Comparison of ENCODE assay signal across 28 cellular contexts in the genomic region with DNA sequence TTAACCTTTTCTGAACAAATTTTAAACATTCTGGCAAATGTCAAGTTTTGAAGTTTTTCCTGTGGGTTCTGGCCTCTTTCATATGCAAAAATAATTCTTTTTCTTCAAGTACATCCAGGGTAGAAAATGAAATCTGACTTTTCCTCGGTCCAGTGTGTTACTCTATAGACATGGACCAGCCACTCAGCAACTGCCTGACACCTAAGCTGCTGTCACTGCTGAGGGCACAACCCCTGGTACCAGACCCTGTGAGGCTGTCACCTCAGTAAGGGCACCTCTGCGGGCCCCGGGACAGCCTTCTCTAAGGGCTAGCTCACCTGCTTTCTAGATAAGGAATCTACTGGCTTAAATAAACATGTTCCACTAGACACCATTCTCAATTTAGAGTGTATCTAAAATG. TPM values are rescaled to one million over a fixed set of nuclear protein-coding genes. Genes with fewer than 3 reads are reported as not detected.
DNase-seq lines count a peak whose midpoint lies in the region; ATAC-seq and TF ChIP-seq lines count a peak whose summit lies in the region.
"Had no signal": no experiment of that assay in that cellular context is flagged by ENCODE, and none has a peak within 500 bp of the region (broad histone marks: within the 10 kb centered on the region; RNA-seq: fewer than 3 reads in every experiment).

No MANE protein-coding gene starts in this region.

- no peak for TF ChIP-seq CTCF in CD4-positive, alpha-beta T cell (IDR thresholded peaks at IDR 0.05)

- intact Hi-C loops in CD4-positive, alpha-beta T cell (cut with DNase I, micrococcal nuclease) = no loop called here
- intact Hi-C loops in right cardiac atrium (cut with DNase I) = no loop called here

- no peak overlapping the region for H3K4me3 ChIP-seq in right cardiac atrium (ENCODE audit: low read length)
- H3K4me3 ChIP-seq: cardiac muscle cell, GM23338, left lung had no signal

- no peak for DNase-seq in CD4-positive, alpha-beta T cell
- DNase-seq in T-helper 17 cell = no peak
- DNase-seq in right cardiac atrium = peak in 2 of 3 donors; percentile 33 to 50
- no peak for DNase-seq in stimulated activated naive B cell treated with anti-CD40 and anti-IgM and Interleukin-4, amounts not matched to agents 10 μg/mL and 1 μg/mL and 100 μg/mL, for 72 hours
- no peak for DNase-seq in NCI-H1417 treated with DMSO at 0.1 percent for 48 hours (lab: John Stamatoyannopoulos, UW)
- no peak for DNase-seq in activated CD8-positive, alpha-beta memory T cell treated with anti-CD3 and anti-CD28 coated beads for 24 hours
- DNase-seq: activated CD8-positive, alpha-beta T cell treated with anti-CD3 and anti-CD28 coated beads, Interleukin-2, amount 10 ng/mL, durations not matched to agents 7 days and 5 days; activated naive CD8-positive, alpha-beta T cell treated with anti-CD3 and anti-CD28 coated beads, Interleukin-2, amount 10 ng/mL, durations not matched to agents 7 days and 5 days; CD8-positive, alpha-beta memory T cell; effector CD8-positive, alpha-beta T cell; EL; HFFc6; left lung; NCI-H1092 treated with DMSO at 0.1 percent for 48 hours; NCI-H1930; NCI-H2171 treated with DMSO at 0.1 percent for 48 hours; NCI-H510A; stimulated activated CD4-positive, alpha-beta T cell treated with anti-CD3 and anti-CD28 coated beads, Interleukin-15, amount 100 ng/mL, for 24 hours; stimulated activated CD4-positive, alpha-beta T cell treated with anti-CD3 and anti-CD28 coated beads, Interleukin-4, amount 100 ng/mL, for 4 hours; substantia nigra; T-helper 2 cell had no signal

- peak overlapping the region; percentile 31 for H3K27ac Mint-ChIP-seq in CD4-positive, alpha-beta T cell
- H3K27ac Mint-ChIP-seq in T-helper 17 cell = peak overlapping the region; percentile 43
- peak overlapping the region; percentile 4 for H3K27ac Mint-ChIP-seq in stimulated activated naive B cell treated with anti-CD40 and anti-IgM and Interleukin-4, amounts not matched to agents 10 μg/mL and 1 μg/mL and 100 μg/mL, for 72 hours
- H3K27ac Mint-ChIP-seq: activated CD8-positive, alpha-beta T cell treated with anti-CD3 and anti-CD28 coated beads, Interleukin-2, amount 10 ng/mL, durations not matched to agents 7 days and 5 days; activated naive CD8-positive, alpha-beta T cell treated with anti-CD3 and anti-CD28 coated beads, Interleukin-2, amount 10 ng/mL, durations not matched to agents 7 days and 5 days; GM23338; IgD-negative memory B cell; mesothelial cell of epicardium had no signal

- 66% methylated on average over 3 of the region's 3 CpGs for WGBS in right cardiac atrium

- CTCF ChIA-PET in CD4-positive, alpha-beta T cell (lab: Charles Lee) = no interaction called here

- peaks cover 25% of the 10 kb centered on the region for H3K36me3 Mint-ChIP-seq in CD4-positive, alpha-beta T cell (ENCODE audit: low read depth)
- H3K36me3 Mint-ChIP-seq in T-helper 17 cell (ENCODE audit: low read depth) = peaks cover 5% of the 10 kb centered on the region
- peaks cover 26 to 38% of the 10 kb centered on the region in 2 donors for H3K36me3 Mint-ChIP-seq in stimulated activated naive B cell treated with anti-CD40 and anti-IgM and Interleukin-4, amounts not matched to agents 10 μg/mL and 1 μg/mL and 100 μg/mL, for 72 hours

- H3K4me1 Mint-ChIP-seq in CD4-positive, alpha-beta T cell (ENCODE audit: low read depth) = no peaks in the 10 kb centered on the region
- peaks cover 7% of the 10 kb centered on the region for H3K4me1 Mint-ChIP-seq in T-helper 17 cell
- peaks cover 8 to 10% of the 10 kb centered on the region in 2 donors for H3K4me1 Mint-ChIP-seq in stimulated activated naive B cell treated with anti-CD40 and anti-IgM and Interleukin-4, amounts not matched to agents 10 μg/mL and 1 μg/mL and 100 μg/mL, for 72 hours
- H3K4me1 Mint-ChIP-seq: CD8-positive, alpha-beta memory T cell; mesothelial cell of epicardium had no signal

- H3K4me1 ChIP-seq in right cardiac atrium (ENCODE audit: control insufficient read depth, insufficient read depth, low read length) = peaks cover 7% of the 10 kb centered on the region
- H3K4me1 ChIP-seq: left lung had no signal

- H3K27me3 Mint-ChIP-seq in CD4-positive, alpha-beta T cell = no peaks in the 10 kb centered on the region
- H3K27me3 Mint-ChIP-seq in T-helper 17 cell = no peaks in the 10 kb centered on the region
- no peaks in the 10 kb centered on the region for H3K27me3 Mint-ChIP-seq in stimulated activated naive B cell treated with anti-CD40 and anti-IgM and Interleukin-4, amounts not matched to agents 10 μg/mL and 1 μg/mL and 100 μg/mL, for 72 hours
- H3K27me3 Mint-ChIP-seq: activated naive CD8-positive, alpha-beta T cell treated with anti-CD3 and anti-CD28 coated beads, Interleukin-2, amount 10 ng/mL, durations not matched to agents 7 days and 5 days; IgD-negative memory B cell had no signal

- H3K9me3 ChIP-seq in CD4-positive, alpha-beta T cell (ENCODE audit: control insufficient read depth, low read length) = no peaks in the 10 kb centered on the region
- H3K9me3 ChIP-seq in T-helper 17 cell (ENCODE audit: control insufficient read depth, low read length, poor library complexity, severe bottlenecking) = no peaks in the 10 kb centered on the region
- no peaks in the 10 kb centered on the region for H3K9me3 ChIP-seq in right cardiac atrium (ENCODE audit: control insufficient read depth, low read length)
- H3K9me3 ChIP-seq: left lung, neutrophil had no signal

- no peak overlapping the region for H3K4me3 Mint-ChIP-seq in CD4-positive, alpha-beta T cell
- no peak overlapping the region for H3K4me3 Mint-ChIP-seq in T-helper 17 cell
- no peak overlapping the region for H3K4me3 Mint-ChIP-seq in stimulated activated naive B cell treated with anti-CD40 and anti-IgM and Interleukin-4, amounts not matched to agents 10 μg/mL and 1 μg/mL and 100 μg/mL, for 72 hours
- H3K4me3 Mint-ChIP-seq: activated CD8-positive, alpha-beta T cell treated with anti-CD3 and anti-CD28 coated beads, Interleukin-2, amount 10 ng/mL, durations not matched to agents 7 days and 5 days; activated naive CD8-positive, alpha-beta T cell treated with anti-CD3 and anti-CD28 coated beads, Interleukin-2, amount 10 ng/mL, durations not matched to agents 7 days and 5 days; CD8-positive, alpha-beta memory T cell; GM23338; HFFc6; IgD-negative memory B cell; mesothelial cell of epicardium had no signal

- ATAC-seq in CD4-positive, alpha-beta T cell (ENCODE audit: poor library complexity) = no peak
- ATAC-seq in T-helper 17 cell (no peak), right cardiac atrium (no peak), GM18519 (IDR thresholded peaks at IDR 0.05; ENCODE audit: low FRiP score, unreplicated experiment) (no peak)
- ATAC-seq in stimulated activated naive B cell treated with anti-CD40 and anti-IgM and Interleukin-4, amounts not matched to agents 10 μg/mL and 1 μg/mL and 100 μg/mL, for 72 hours (replicated peaks) = no peak
- ATAC-seq: activated CD8-positive, alpha-beta T cell treated with anti-CD3 and anti-CD28 coated beads, Interleukin-2, amount 10 ng/mL, durations not matched to agents 7 days and 5 days; left lung; SK-N-SH treated with all-trans-retinoic acid at 6 μM for 48 hours had no signal

- no peak overlapping the region for H3K27ac ChIP-seq in CD4-positive, alpha-beta T cell (ENCODE audit: low read depth, low read length)
- H3K27ac ChIP-seq in right cardiac atrium (ENCODE audit: low read length) = peak overlapping the region; percentile 27
- H3K27ac ChIP-seq: cardiac muscle cell, neutrophil had no signal

- H3K9me3 Mint-ChIP-seq in CD4-positive, alpha-beta T cell = no peaks in the 10 kb centered on the region
- H3K9me3 Mint-ChIP-seq in stimulated activated naive B cell treated with anti-CD40 and anti-IgM and Interleukin-4, amounts not matched to agents 10 μg/mL and 1 μg/mL and 100 μg/mL, for 72 hours = no peaks in the 10 kb centered on the region
- H3K9me3 Mint-ChIP-seq: activated naive CD8-positive, alpha-beta T cell treated with anti-CD3 and anti-CD28 coated beads, Interleukin-2, amount 10 ng/mL, durations not matched to agents 7 days and 5 days; CD8-positive, alpha-beta memory T cell; GM23338; HFFc6; IgD-negative memory B cell; mesothelial cell of epicardium had no signal

- H3K27me3 ChIP-seq in CD4-positive, alpha-beta T cell (ENCODE audit: control insufficient read depth, insufficient read depth, low read length) = no peaks in the 10 kb centered on the region
- H3K27me3 ChIP-seq in right cardiac atrium (ENCODE audit: control insufficient read depth, insufficient read depth) = no peaks in the 10 kb centered on the region
- H3K27me3 ChIP-seq: cardiac muscle cell, left lung, neutrophil had no signal

- POLR2A ChIA-PET in CD4-positive, alpha-beta T cell (lab: Charles Lee) = no interaction called here

RNA-seq across cellular contexts. Expression of a gene that starts 33.8 kb away (rescaled TPM):
- total RNA-seq in CD4-positive, alpha-beta T cell = 10 to 100 TPM; 43.8 to 46.2 TPM
- total RNA-seq in T-helper 17 cell = 10 to 100 TPM; 59.4 to 69.3 TPM
- 10 to 100 TPM; 20.4 to 32.0 (median 26.0) TPM for total RNA-seq in right cardiac atrium
- 22.6 TPM for polyA plus RNA-seq in right cardiac atrium

RNA-seq across cellular contexts. Expression of a gene that starts 36.0 kb away (rescaled TPM):
- total RNA-seq in CD4-positive, alpha-beta T cell = 1 to 10 TPM; 2.3 to 2.6 TPM
- 1 to 10 TPM; 3.5 to 4.6 TPM for total RNA-seq in T-helper 17 cell
- 10 to 100 TPM in 1 of 4 donors, 1 to 10 TPM in 3; 4.7 to 12.5 (median 6.4) TPM for total RNA-seq in right cardiac atrium
- polyA plus RNA-seq in right cardiac atrium = 4.1 TPM

RNA-seq across cellular contexts. Expression of a gene that starts 57.5 kb away (rescaled TPM):
- total RNA-seq in CD4-positive, alpha-beta T cell = 10 to 100 TPM; 20.0 to 21.2 TPM
- total RNA-seq in T-helper 17 cell (10 to 100 TPM; 25.6 to 30.1 TPM), right cardiac atrium (10 to 100 TPM; 14.4 to 37.5 (median 33.4) TPM)
- 35.9 TPM for polyA plus RNA-seq in right cardiac atrium

Comparison
In these comparisons a context has a peak if more than half of its experiments do, and no peak if none do; other contexts are left out.
1. DNase-seq: peak in right cardiac atrium (2 of 3); none in CD4-positive, alpha-beta T cell (0 of 10), T-helper 17 cell (0 of 3), stimulated activated naive B cell treated with anti-CD40 and anti-IgM and Interleukin-4, amounts not matched to agents 10 μg/mL and 1 μg/mL and 100 μg/mL, for 72 hours (single experiment), NCI-H1417 treated with DMSO at 0.1 percent for 48 hours (single experiment) and activated CD8-positive, alpha-beta memory T cell treated with anti-CD3 and anti-CD28 coated beads for 24 hours (single experiment).
2. Peak in every context shown above with its lines, with median percentiles within 50 percentile points of each other: H3K27ac Mint-ChIP-seq.